ENCODE assay signal across 17 cellular contexts in genomic region chr13:88339271-88339741, GRCh38.
DNase-seq lines count a peak whose midpoint lies in the region; ATAC-seq and TF ChIP-seq lines count a peak whose summit lies in the region.
"Had no signal": no experiment of that assay in that cellular context is flagged by ENCODE, and none has a peak within 500 bp of the region (broad histone marks: within the 10 kb centered on the region; RNA-seq: fewer than 3 reads in every experiment).

No MANE protein-coding gene starts in this region.

- no peak overlapping the region for H3K4ac ChIP-seq in neuronal stem cell (ENCODE audit: low read length)

- ATAC-seq in HG03442 (IDR thresholded peaks at IDR 0.05; ENCODE audit: unreplicated experiment): no peak

- H4K91ac ChIP-seq in neuronal stem cell (ENCODE audit: low read depth, low read length, poor library complexity): no peak overlapping the region

- H3K4me3 ChIP-seq in hepatocyte (no peak overlapping the region), neuronal stem cell (ENCODE audit: low read length in 2 of 2) (no peak overlapping the region)
- H3K4me3 ChIP-seq: Peyer's patch had no signal

- no peaks in the 10 kb centered on the region for H3K79me2 ChIP-seq in hepatocyte

- H3K18ac ChIP-seq in neuronal stem cell (ENCODE audit: low read length): no peak overlapping the region

- H2AFZ ChIP-seq in hepatocyte: no peak overlapping the region
- peak overlapping the region; percentile 25 for H2AFZ ChIP-seq in neuronal stem cell (ENCODE audit: low read length)

- no peak overlapping the region for H4K8ac ChIP-seq in neuronal stem cell (ENCODE audit: low read depth, low read length)

- WGBS in hepatocyte (ENCODE audit: low lambda C conversion rate, missing lambda C conversion rate): 35% methylated on average over 8 of the region's 8 CpGs
- WGBS in neuronal stem cell (ENCODE audit: extremely low coverage in 2 of 2, insufficient read length in 2 of 2, insufficient replicate concordance in 1 of 2), 2 donors: no CpG with 5 or more reads among the region's 8 CpGs

- H3K27me3 ChIP-seq in hepatocyte (no peaks in the 10 kb centered on the region), neuronal stem cell (ENCODE audit: control insufficient read depth in 3 of 3, insufficient read depth in 3 of 3, low read depth in 1 of 3, low read length in 3 of 3) (no peaks in the 10 kb centered on the region)
- H3K27me3 ChIP-seq: Peyer's patch had no signal

- H3K27ac ChIP-seq in hepatocyte (peak overlapping the region; percentile 49), neuronal stem cell (replicated peaks; ENCODE audit: low read length) (no peak overlapping the region)
- H3K27ac ChIP-seq: HL-60, Peyer's patch had no signal

- POLR2A ChIA-PET in GM10248 (lab: Yijun Ruan, JAX): no interaction called here

- no peak overlapping the region for H3K9ac ChIP-seq in neuronal stem cell (ENCODE audit: low read depth, low read length, poor library complexity)

- CTCF ChIA-PET in GM10248 (lab: Yijun Ruan, JAX): no interaction called here

- H3K14ac ChIP-seq in neuronal stem cell (ENCODE audit: low read length): no peak overlapping the region

- H2AK5ac ChIP-seq in neuronal stem cell (ENCODE audit: low read depth, low read length): no peak overlapping the region

- H2BK120ac ChIP-seq in neuronal stem cell (ENCODE audit: low read depth, low read length): no peak overlapping the region

- H3K4me1 ChIP-seq in hepatocyte (ENCODE audit: insufficient read depth) (no peaks in the 10 kb centered on the region), neuronal stem cell (ENCODE audit: control insufficient read depth in 2 of 2, insufficient read depth in 1 of 2, low read depth in 1 of 2, low read length in 2 of 2) (no peaks in the 10 kb centered on the region)
- H3K4me1 ChIP-seq: Peyer's patch had no signal

- no peak overlapping the region for H3K23ac ChIP-seq in neuronal stem cell (ENCODE audit: low read depth, low read length, poor library complexity)

- no peaks in the 10 kb centered on the region for H3K79me1 ChIP-seq in neuronal stem cell (ENCODE audit: low read depth, low read length)

- no peak overlapping the region for H2BK12ac ChIP-seq in neuronal stem cell (ENCODE audit: low read length)

- DNase-seq in ELF-1 (ENCODE audit: low read depth, low spot score) (peak; percentile 14), NCI-H69 (lab: John Stamatoyannopoulos, UW) (peak; percentile 71), hepatocyte (ENCODE audit: low spot score) (peak; percentile 35), neuronal stem cell (ENCODE audit: low spot score) (no peak), GM10248 (ENCODE audit: extremely low spot score) (no peak)
- no peak for DNase-seq in stimulated activated CD8-positive, alpha-beta memory T cell treated with anti-CD3 and anti-CD28 coated beads, Interleukin-4, amount 100 ng/mL, for 48 hours
- DNase-seq: ACHN, AML-193, COR-L47, EL, HCEC 1CT, NCI-H187, NCI-H774, Peyer's patch, Right ventricle myocardium superior had no signal

- H3K9me2 ChIP-seq in hepatocyte (replicated peaks; ENCODE audit: insufficient read depth): no peaks in the 10 kb centered on the region

- no peaks in the 10 kb centered on the region for H4K20me1 ChIP-seq in hepatocyte (ENCODE audit: insufficient read depth, poor library complexity, severe bottlenecking)

- H3K36me3 ChIP-seq in hepatocyte (replicated peaks; ENCODE audit: insufficient read depth, low read depth) (no peaks in the 10 kb centered on the region), neuronal stem cell (replicated peaks in 1 of 2; ENCODE audit: control insufficient read depth in 2 of 2, insufficient read depth in 2 of 2, low read length in 2 of 2) (no peaks in the 10 kb centered on the region)
- H3K36me3 ChIP-seq: Peyer's patch had no signal

- no peak overlapping the region for H2BK5ac ChIP-seq in neuronal stem cell (ENCODE audit: low read length)

- no peak overlapping the region for H2BK15ac ChIP-seq in neuronal stem cell (ENCODE audit: low read length)

- H3K4me2 ChIP-seq in hepatocyte (no peak overlapping the region), neuronal stem cell (ENCODE audit: insufficient read depth, low read length, poor library complexity, severe bottlenecking) (no peak overlapping the region)

- TF ChIP-seq CTCF in hepatocyte (IDR thresholded peaks at IDR 0.05; ENCODE audit: poor library complexity) (no peak), GM10248 (IDR thresholded peaks at IDR 0.05; ENCODE audit: control extremely low read depth, extremely low read depth, low read depth, missing control alignments) (no peak)

- H3K9me3 ChIP-seq in hepatocyte (ENCODE audit: low read depth) (no peaks in the 10 kb centered on the region), neuronal stem cell (replicated peaks in 1 of 2; ENCODE audit: control insufficient read depth in 2 of 2, insufficient read depth in 1 of 2, low read depth in 1 of 2, low read length in 2 of 2) (no peaks in the 10 kb centered on the region)
- H3K9me3 ChIP-seq: Peyer's patch had no signal

Comparison
In these comparisons a context has a peak if more than half of its experiments do, and no peak if none do; other contexts are left out.
1. DNase-seq: peak in ELF-1 (single experiment), NCI-H69 (single experiment) and hepatocyte (single experiment); none in neuronal stem cell (single experiment), GM10248 (single experiment) and stimulated activated CD8-positive, alpha-beta memory T cell treated with anti-CD3 and anti-CD28 coated beads, Interleukin-4, amount 100 ng/mL, for 48 hours (single experiment).